2 cellular contexts compared by ENCODE assay signal in genomic region chr2:197705912-197706838, GRCh38.
A peak's percentile ranks its signal among the peaks of the same experiment; 100 is the strongest.
TF ChIP-seq lines count a peak whose summit lies in the region.

No MANE protein-coding gene starts in this region.

TF ChIP-seq in SK-N-SH, 30 proteins besides CTCF, POLR2A, EP300 and RAD21:
- TF ChIP-seq NFIC (IDR thresholded peaks at IDR 0.05; ENCODE audit: borderline replicate concordance) (no peak), JUND (IDR thresholded peaks at IDR 0.05) (no peak), IRF3 (IDR thresholded peaks at IDR 0.05; ENCODE audit: low read depth, low read length) (no peak), USF2 (IDR thresholded peaks at IDR 0.05; ENCODE audit: borderline replicate concordance, low read depth, low read length) (no peak), CHD2 (IDR thresholded peaks at IDR 0.05; ENCODE audit: low read length, partially characterized antibody) (no peak), MXI1 (IDR thresholded peaks at IDR 0.05; ENCODE audit: low read depth, low read length) (no peak), GATA2 (CRISPR knock-in tag; IDR thresholded peaks at IDR 0.05) (no peak), TAF1 (IDR thresholded peaks at IDR 0.05; ENCODE audit: borderline replicate concordance, low read depth, low read length) (no peak), EZH2phosphoT487 (IDR thresholded peaks at IDR 0.05; ENCODE audit: borderline replicate concordance, low read depth) (no peak)

TF ChIP-seq in H1, 55 proteins besides CTCF, POLR2A, EP300 and RAD21:
- TF ChIP-seq TCF12 (IDR thresholded peaks at IDR 0.05; ENCODE audit: low read depth, low read length) (no peak), GTF2F1 (IDR thresholded peaks at IDR 0.05; ENCODE audit: borderline replicate concordance, low read depth, low read length) (no peak), SP2 (IDR thresholded peaks at IDR 0.05; ENCODE audit: low read length) (no peak), KDM4A (IDR thresholded peaks at IDR 0.05; ENCODE audit: low read depth, low read length, severe bottlenecking) (peak; percentile 13)
